1 cellular context compared by ENCODE assay signal in the genomic region with DNA sequence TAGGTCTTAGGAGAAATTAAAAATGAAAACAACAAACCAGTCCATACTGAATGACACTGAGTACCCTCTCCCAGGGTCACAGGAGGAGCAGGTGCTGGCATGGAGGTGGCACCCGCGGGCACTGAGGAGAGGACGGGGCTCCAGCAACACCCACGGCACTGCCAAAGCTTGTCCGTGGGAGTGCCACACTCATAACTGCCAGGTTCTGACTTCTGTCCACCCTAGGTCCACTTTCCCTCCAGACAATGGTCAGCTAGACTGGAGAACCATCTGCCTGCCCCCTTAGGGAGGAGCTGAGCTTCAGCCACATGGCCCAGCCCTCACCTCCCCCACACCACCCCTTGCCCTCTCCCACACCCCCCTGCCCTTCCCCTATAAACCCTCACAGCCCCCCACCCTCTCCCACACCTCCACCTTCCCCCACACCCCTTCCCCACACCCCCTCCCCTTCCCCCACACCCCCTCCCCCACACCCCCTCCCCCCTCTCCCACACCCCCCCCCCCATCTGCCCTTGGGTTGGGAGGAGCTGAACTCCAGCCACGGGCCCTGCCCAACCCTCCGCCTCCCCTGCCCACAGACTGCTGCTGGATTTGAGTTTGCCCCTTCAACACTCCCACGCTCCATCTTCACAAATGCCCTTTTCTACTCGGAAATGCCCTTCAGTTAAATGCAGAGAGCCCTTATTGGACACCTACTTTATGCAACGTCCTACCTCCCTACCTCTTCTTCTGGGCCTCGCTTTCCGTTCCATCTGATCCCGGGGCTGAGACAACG.
TF ChIP-seq lines count a peak whose summit lies in the region.

No MANE protein-coding gene starts in this region.

TF ChIP-seq in HEK293, 187 proteins besides CTCF, POLR2A, EP300 and RAD21:
- TF ChIP-seq EGR2 (tag by site-specific recombination; IDR thresholded peaks at IDR 0.05; ENCODE audit: low read depth) (peak; percentile 24; the same call in 1 of the 2 replicates), ZFHX2 (tag by site-specific recombination; conservative IDR thresholded peaks at IDR 0.05) (peak; percentile 20; the same call in 1 of the 2 replicates), MZF1 (tag by site-specific recombination; IDR thresholded peaks at IDR 0.05; ENCODE audit: borderline replicate concordance) (no peak), ZBTB44 (tag by site-specific recombination; IDR thresholded peaks at IDR 0.05) (no peak)
- TF ChIP-seq, protein P1, sequence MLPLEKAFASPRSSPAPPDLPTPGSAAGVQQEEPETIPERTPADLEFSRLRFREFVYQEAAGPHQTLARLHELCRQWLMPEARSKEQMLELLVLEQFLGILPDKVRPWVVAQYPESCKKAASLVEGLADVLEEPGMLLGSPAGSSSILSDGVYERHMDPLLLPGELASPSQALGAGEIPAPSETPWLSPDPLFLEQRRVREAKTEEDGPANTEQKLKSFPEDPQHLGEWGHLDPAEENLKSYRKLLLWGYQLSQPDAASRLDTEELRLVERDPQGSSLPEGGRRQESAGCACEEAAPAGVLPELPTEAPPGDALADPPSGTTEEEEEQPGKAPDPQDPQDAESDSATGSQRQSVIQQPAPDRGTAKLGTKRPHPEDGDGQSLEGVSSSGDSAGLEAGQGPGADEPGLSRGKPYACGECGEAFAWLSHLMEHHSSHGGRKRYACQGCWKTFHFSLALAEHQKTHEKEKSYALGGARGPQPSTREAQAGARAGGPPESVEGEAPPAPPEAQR (tag by site-specific recombination; IDR thresholded peaks at IDR 0.05), result no peak
- TF ChIP-seq, protein P2, sequence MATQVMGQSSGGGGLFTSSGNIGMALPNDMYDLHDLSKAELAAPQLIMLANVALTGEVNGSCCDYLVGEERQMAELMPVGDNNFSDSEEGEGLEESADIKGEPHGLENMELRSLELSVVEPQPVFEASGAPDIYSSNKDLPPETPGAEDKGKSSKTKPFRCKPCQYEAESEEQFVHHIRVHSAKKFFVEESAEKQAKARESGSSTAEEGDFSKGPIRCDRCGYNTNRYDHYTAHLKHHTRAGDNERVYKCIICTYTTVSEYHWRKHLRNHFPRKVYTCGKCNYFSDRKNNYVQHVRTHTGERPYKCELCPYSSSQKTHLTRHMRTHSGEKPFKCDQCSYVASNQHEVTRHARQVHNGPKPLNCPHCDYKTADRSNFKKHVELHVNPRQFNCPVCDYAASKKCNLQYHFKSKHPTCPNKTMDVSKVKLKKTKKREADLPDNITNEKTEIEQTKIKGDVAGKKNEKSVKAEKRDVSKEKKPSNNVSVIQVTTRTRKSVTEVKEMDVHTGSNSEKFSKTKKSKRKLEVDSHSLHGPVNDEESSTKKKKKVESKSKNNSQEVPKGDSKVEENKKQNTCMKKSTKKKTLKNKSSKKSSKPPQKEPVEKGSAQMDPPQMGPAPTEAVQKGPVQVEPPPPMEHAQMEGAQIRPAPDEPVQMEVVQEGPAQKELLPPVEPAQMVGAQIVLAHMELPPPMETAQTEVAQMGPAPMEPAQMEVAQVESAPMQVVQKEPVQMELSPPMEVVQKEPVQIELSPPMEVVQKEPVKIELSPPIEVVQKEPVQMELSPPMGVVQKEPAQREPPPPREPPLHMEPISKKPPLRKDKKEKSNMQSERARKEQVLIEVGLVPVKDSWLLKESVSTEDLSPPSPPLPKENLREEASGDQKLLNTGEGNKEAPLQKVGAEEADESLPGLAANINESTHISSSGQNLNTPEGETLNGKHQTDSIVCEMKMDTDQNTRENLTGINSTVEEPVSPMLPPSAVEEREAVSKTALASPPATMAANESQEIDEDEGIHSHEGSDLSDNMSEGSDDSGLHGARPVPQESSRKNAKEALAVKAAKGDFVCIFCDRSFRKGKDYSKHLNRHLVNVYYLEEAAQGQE (tag by site-specific recombination; IDR thresholded peaks at IDR 0.05), result no peak
TF ChIP-seq in HEK293: peak in this region for 2.
